ENCODE assay signal across 9 cellular contexts in genomic region chr2:134717706-134718094, GRCh38. TPM values are rescaled to one million over a fixed set of nuclear protein-coding genes. Genes with fewer than 3 reads are reported as not detected.
DNase-seq lines count a peak whose midpoint lies in the region; ATAC-seq and TF ChIP-seq lines count a peak whose summit lies in the region.
"Had no signal": no experiment of that assay in that cellular context is flagged by ENCODE, and none has a peak within 500 bp of the region (broad histone marks: within the 10 kb centered on the region; RNA-seq: fewer than 3 reads in every experiment).

No MANE protein-coding gene starts in this region.

- peak overlapping the region; percentile 68 for H3K4me2 ChIP-seq in DOHH2 (ENCODE audit: low read length)

- no peak overlapping the region for H3K27ac ChIP-seq in DOHH2 (ENCODE audit: low read depth, low read length)

- no peaks in the 10 kb centered on the region for H3K9me2 ChIP-seq in DOHH2 (replicated peaks; ENCODE audit: control insufficient read depth, low read length)

- no peaks in the 10 kb centered on the region for H3K36me3 ChIP-seq in DOHH2 (ENCODE audit: control insufficient read depth, low read length)
- no peaks in the 10 kb centered on the region for H3K36me3 ChIP-seq in endocrine pancreas (ENCODE audit: control insufficient read depth, insufficient read depth, low read length)

- H3K36me3 Mint-ChIP-seq in osteocyte (ENCODE audit: unreplicated experiment), result no peaks in the 10 kb centered on the region

- H3K27ac Mint-ChIP-seq in osteocyte (ENCODE audit: unreplicated experiment), result no peak overlapping the region

- peak overlapping the region; percentile 99 for H3K9ac ChIP-seq in endocrine pancreas (ENCODE audit: control insufficient read depth, insufficient read depth, low read length)

- H3K4me1 Mint-ChIP-seq in osteocyte (ENCODE audit: unreplicated experiment), result peaks cover 13% of the 10 kb centered on the region

- peaks cover 13% of the 10 kb centered on the region for H3K4me1 ChIP-seq in DOHH2 (ENCODE audit: control insufficient read depth, low read length)
- H3K4me1 ChIP-seq in endocrine pancreas (ENCODE audit: control insufficient read depth, insufficient read depth, low read length), result peaks cover 10% of the 10 kb centered on the region

- no peaks in the 10 kb centered on the region for H3F3A ChIP-seq in DOHH2 (ENCODE audit: control insufficient read depth, insufficient read depth)

- no peak for TF ChIP-seq CTCF in DOHH2 (IDR thresholded peaks at IDR 0.05; ENCODE audit: low read depth, low read length, poor library complexity, severe bottlenecking)
- no peak for TF ChIP-seq CTCF in osteocyte (IDR thresholded peaks at IDR 0.05)

- DNase-seq in NCI-H146 treated with DMSO at 0.1 percent for 48 hours (lab: John Stamatoyannopoulos, UW; ENCODE audit: unreplicated experiment) (peak; percentile 20), osteocyte (ENCODE audit: extremely low spot score, unreplicated experiment) (no peak), NCI-H1105 (lab: John Stamatoyannopoulos, UW) (no peak), D341Med (ENCODE audit: low spot score) (no peak)
- DNase-seq: NCI-H446 had no signal

- peaks cover 86% of the 10 kb centered on the region for H3K27me3 Mint-ChIP-seq in osteocyte (ENCODE audit: unreplicated experiment)

- H3K4me3 ChIP-seq in DOHH2 (ENCODE audit: low read length) (peak overlapping the region; percentile 65), endocrine pancreas (ENCODE audit: control insufficient read depth, insufficient read depth, low read length) (peak overlapping the region; percentile 76)

- H3K27me3 ChIP-seq in DOHH2 (ENCODE audit: control insufficient read depth, low read length) (peaks cover 59% of the 10 kb centered on the region), endocrine pancreas (ENCODE audit: control insufficient read depth, insufficient read depth, low read length) (no peaks in the 10 kb centered on the region)

- no peaks in the 10 kb centered on the region for H3K9me3 Mint-ChIP-seq in osteocyte (ENCODE audit: unreplicated experiment)

- H3K9me3 ChIP-seq in DOHH2 (ENCODE audit: control insufficient read depth, insufficient read depth, low read length) (no peaks in the 10 kb centered on the region), endocrine pancreas (ENCODE audit: control insufficient read depth, low read length) (no peaks in the 10 kb centered on the region)

- ATAC-seq in HG03520 (IDR thresholded peaks at IDR 0.05; ENCODE audit: unreplicated experiment) (no peak), GM19328 (IDR thresholded peaks at IDR 0.05; ENCODE audit: unreplicated experiment) (no peak)

- no peaks in the 10 kb centered on the region for H3K79me2 ChIP-seq in DOHH2 (ENCODE audit: control insufficient read depth, low read length)

- no peaks in the 10 kb centered on the region for H4K20me1 ChIP-seq in DOHH2 (ENCODE audit: control insufficient read depth, insufficient read depth, low read depth, low read length)

- H3K4me3 Mint-ChIP-seq in osteocyte (ENCODE audit: unreplicated experiment), result peak overlapping the region; percentile 56

RNA-seq across cellular contexts. Expression of gene TMEM163, which starts 1.1 kb away (rescaled TPM):
- not detected in 2 replicates for total RNA-seq in osteocyte
